12 cellular contexts compared by ENCODE assay signal in genomic region chr3:101926594-101927105, GRCh38.
DNase-seq lines count a peak whose midpoint lies in the region; ATAC-seq, FAIRE-seq and TF ChIP-seq lines count a peak whose summit lies in the region.
"Had no signal": no experiment of that assay in that cellular context is flagged by ENCODE, and none has a peak within 500 bp of the region (broad histone marks: within the 10 kb centered on the region; RNA-seq: fewer than 3 reads in every experiment).

No MANE protein-coding gene starts in this region.

- ATAC-seq in CD4-positive, CD25-positive, alpha-beta regulatory T cell (ENCODE audit: low read depth in 2 of 2), result no peak
- ATAC-seq in HG03108 (IDR thresholded peaks at IDR 0.05; ENCODE audit: unreplicated experiment), result no peak
- ATAC-seq: left lung had no signal

- no peak for TF ChIP-seq POLR2A in GM12892 (IDR thresholded peaks at IDR 0.05; ENCODE audit: low read depth, low read length)

- H3K9me3 ChIP-seq in CD4-positive, CD25-positive, alpha-beta regulatory T cell (ENCODE audit: control insufficient read depth in 2 of 2, low read length in 2 of 2), result no peaks in the 10 kb centered on the region
- peaks cover 8% of the 10 kb centered on the region for H3K9me3 ChIP-seq in SJCRH30 (replicated peaks)
- H3K9me3 ChIP-seq: left lung, neutrophil had no signal

- H3K4me1 ChIP-seq in CD4-positive, CD25-positive, alpha-beta regulatory T cell (ENCODE audit: control insufficient read depth, insufficient read depth, low read length, poor library complexity, severe bottlenecking), result peaks cover 17% of the 10 kb centered on the region
- peaks cover 34% of the 10 kb centered on the region for H3K4me1 ChIP-seq in SJCRH30

- peaks cover 0 to 3% (median 0%) of the 10 kb centered on the region in 7 donors for H3K9me3 Mint-ChIP-seq in CD4-positive, CD25-positive, alpha-beta regulatory T cell

- no peaks in the 10 kb centered on the region for H3K27me3 Mint-ChIP-seq in CD4-positive, CD25-positive, alpha-beta regulatory T cell

- no peak for TF ChIP-seq CTCF in foreskin fibroblast (IDR thresholded peaks at IDR 0.05; ENCODE audit: low read depth, low read length)

- H3K4me1 Mint-ChIP-seq in CD4-positive, CD25-positive, alpha-beta regulatory T cell, result peaks cover 5 to 33% (median 18%) of the 10 kb centered on the region in 4 donors

- H3K36me3 Mint-ChIP-seq in CD4-positive, CD25-positive, alpha-beta regulatory T cell, result peaks cover 6% of the 10 kb centered on the region

- H3K27ac ChIP-seq in CD4-positive, CD25-positive, alpha-beta regulatory T cell (ENCODE audit: insufficient read depth, low read length, poor library complexity, severe bottlenecking), result no peak overlapping the region
- H3K27ac ChIP-seq in SJCRH30, result peak overlapping the region; percentile 71
- H3K27ac ChIP-seq: left lung, neutrophil had no signal

- no peaks in the 10 kb centered on the region for H3K27me3 ChIP-seq in CD4-positive, CD25-positive, alpha-beta regulatory T cell (ENCODE audit: control insufficient read depth, insufficient read depth, low read length)
- H3K27me3 ChIP-seq in SJCRH30, result no peaks in the 10 kb centered on the region
- H3K27me3 ChIP-seq: left lung had no signal

- peak; percentile 42 for FAIRE-seq in GM12892 (lab: Jason Lieb, UNC)

- peak overlapping the region in 1 of 4 donors; percentile 2 for H3K4me3 Mint-ChIP-seq in CD4-positive, CD25-positive, alpha-beta regulatory T cell
- H3K4me3 Mint-ChIP-seq: activated T-helper 1 cell treated with anti-CD3 and anti-CD28 coated beads, Interleukin-12 subunit alpha, Interleukin-12 subunit beta, Interleukin-2, Interleukin-4 antibody, amounts not matched to agents 30 ng/mL and 10 ng/mL and 1 ng/mL, durations not matched to agents 14 hours and 24 hours and 36 hours had no signal

- no peak overlapping the region for H3K4me3 ChIP-seq in CD4-positive, CD25-positive, alpha-beta regulatory T cell (ENCODE audit: low read depth, low read length)
- H3K4me3 ChIP-seq in SJCRH30 (no peak overlapping the region), foreskin fibroblast (ENCODE audit: low read depth in 1 of 2, low read length in 2 of 2) (no peak overlapping the region)
- H3K4me3 ChIP-seq: left lung had no signal

- DNase-seq in CD4-positive, CD25-positive, alpha-beta regulatory T cell, result no peak
- DNase-seq in GM12892 (ENCODE audit: insufficient read length), result no peak
- DNase-seq in SJCRH30, result peak in 1 of 2 experiments; percentile 51
- DNase-seq in foreskin fibroblast, result peak; percentile 54 to 61
- no peak for DNase-seq in cerebellar nuclear complex (lab: John Stamatoyannopoulos, UW)
- no peak for DNase-seq in OCI-M1 (lab: John Stamatoyannopoulos, UW)
- no peak for DNase-seq in SIG-M5 (lab: John Stamatoyannopoulos, UW)
- DNase-seq: effector CD8-positive, alpha-beta T cell; left lung had no signal

- peak overlapping the region in 2 of 3 donors; percentile 65 for H3K27ac Mint-ChIP-seq in CD4-positive, CD25-positive, alpha-beta regulatory T cell
- H3K27ac Mint-ChIP-seq: activated T-helper 1 cell treated with anti-CD3 and anti-CD28 coated beads, Interleukin-12 subunit alpha, Interleukin-12 subunit beta, Interleukin-2, Interleukin-4 antibody, amounts not matched to agents 30 ng/mL and 10 ng/mL and 1 ng/mL, durations not matched to agents 14 hours and 24 hours and 36 hours had no signal

- H3K36me3 ChIP-seq in CD4-positive, CD25-positive, alpha-beta regulatory T cell (ENCODE audit: control insufficient read depth, insufficient read depth, low read length), result no peaks in the 10 kb centered on the region
- H3K36me3 ChIP-seq in SJCRH30, result 0 out of 2 replicates have a peak, but pooled peaks cover 2% of the 10 kb centered on the region
- H3K36me3 ChIP-seq: left lung, neutrophil had no signal

Comparison
In these comparisons a context has a peak if more than half of its experiments do, and no peak if none do; other contexts are left out.
1. DNase-seq: peak in foreskin fibroblast (2 of 2); none in CD4-positive, CD25-positive, alpha-beta regulatory T cell (0 of 3), GM12892 (single experiment), cerebellar nuclear complex (0 of 2), OCI-M1 (single experiment) and SIG-M5 (single experiment).